In genomic region chr22:21970800-21971617, GRCh38 we compare ENCODE assay signal across 24 cellular contexts.
"Had no signal": no experiment of that assay in that cellular context is flagged by ENCODE, and none has a peak within 500 bp of the region (broad histone marks: within the 10 kb centered on the region; RNA-seq: fewer than 3 reads in every experiment).

No MANE protein-coding gene starts in this region.

- DNase-seq: IMR-90, Kasumi-1, MM.1S, NCI-H1092 treated with DMSO at 0.1 percent for 48 hours, NCI-H1436, NCI-H187, NCI-H2029, NCI-H2081 treated with DMSO at 0.1 percent for 48 hours, NCI-H2171, NCI-H226, NCI-H446, NCI-H510A, NCI-H524 treated with DMSO at 0.1 percent for 48 hours, NCI-H69, NCI-H774, PC-3, SHP77 treated with DMSO at 0.1 percent for 48 hours, SJCRH30, T-helper 1 cell had no signal

- FAIRE-seq: HepG2 had no signal

- H3K4me2 ChIP-seq: KMS-11 had no signal

- H3K27me3 ChIP-seq: SJCRH30 had no signal

- H3K27ac ChIP-seq: KMS-11, SJCRH30 had no signal

- H3K4me3 ChIP-seq: SJCRH30 had no signal

- ATAC-seq: HepG2, Panc1, PC-3, Right ventricle myocardium inferior, SK-N-SH treated with all-trans-retinoic acid at 6 μM for 48 hours had no signal

- H3K9me3 ChIP-seq: SJCRH30 had no signal

- H3K4me1 ChIP-seq: SJCRH30 had no signal

- H3K9ac ChIP-seq: KMS-11 had no signal
